ENCODE assay signal across 1 cellular context in the genomic region with DNA sequence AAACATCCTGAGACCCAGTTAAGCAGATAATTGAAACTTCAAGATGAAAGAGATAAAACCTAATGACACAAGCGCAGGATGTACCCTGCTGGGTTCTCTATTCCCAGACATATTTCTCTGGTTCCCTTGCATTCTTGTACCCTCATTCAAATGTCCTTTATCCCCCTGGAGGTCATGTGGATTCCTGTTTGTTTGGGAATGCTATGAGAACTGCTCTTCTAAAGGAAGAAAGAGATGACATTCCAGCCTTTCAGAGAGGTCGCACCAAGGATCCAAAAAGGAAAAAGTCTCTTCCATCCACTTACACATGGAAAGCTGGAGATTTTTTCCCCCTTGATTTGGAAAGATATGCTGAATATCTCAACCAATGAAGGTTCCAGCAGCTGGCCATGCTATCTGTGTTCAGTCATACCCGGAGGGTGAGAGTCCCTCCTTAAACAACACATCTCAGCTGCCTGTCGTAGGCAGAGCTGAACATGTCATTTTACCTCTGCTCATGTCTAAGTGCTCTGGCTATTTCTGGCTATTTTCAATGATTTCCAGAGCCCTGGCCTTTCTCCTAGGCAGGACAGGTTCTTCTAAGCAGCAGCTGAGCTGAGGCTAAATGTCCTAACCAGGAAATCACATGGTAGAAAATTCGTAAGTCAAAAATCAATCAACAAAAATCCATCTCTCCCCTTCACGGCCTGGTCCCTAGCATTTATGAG.
TF ChIP-seq lines count a peak whose summit lies in the region.

No MANE protein-coding gene starts in this region.

TF ChIP-seq in SK-N-SH, 30 proteins besides CTCF, POLR2A, EP300 and RAD21 (continued from another document):
- TF ChIP-seq, protein P1, sequence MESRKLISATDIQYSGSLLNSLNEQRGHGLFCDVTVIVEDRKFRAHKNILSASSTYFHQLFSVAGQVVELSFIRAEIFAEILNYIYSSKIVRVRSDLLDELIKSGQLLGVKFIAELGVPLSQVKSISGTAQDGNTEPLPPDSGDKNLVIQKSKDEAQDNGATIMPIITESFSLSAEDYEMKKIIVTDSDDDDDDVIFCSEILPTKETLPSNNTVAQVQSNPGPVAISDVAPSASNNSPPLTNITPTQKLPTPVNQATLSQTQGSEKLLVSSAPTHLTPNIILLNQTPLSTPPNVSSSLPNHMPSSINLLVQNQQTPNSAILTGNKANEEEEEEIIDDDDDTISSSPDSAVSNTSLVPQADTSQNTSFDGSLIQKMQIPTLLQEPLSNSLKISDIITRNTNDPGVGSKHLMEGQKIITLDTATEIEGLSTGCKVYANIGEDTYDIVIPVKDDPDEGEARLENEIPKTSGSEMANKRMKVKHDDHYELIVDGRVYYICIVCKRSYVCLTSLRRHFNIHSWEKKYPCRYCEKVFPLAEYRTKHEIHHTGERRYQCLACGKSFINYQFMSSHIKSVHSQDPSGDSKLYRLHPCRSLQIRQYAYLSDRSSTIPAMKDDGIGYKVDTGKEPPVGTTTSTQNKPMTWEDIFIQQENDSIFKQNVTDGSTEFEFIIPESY (IDR thresholded peaks at IDR 0.05; ENCODE audit: borderline replicate concordance, low read depth): no peak
- TF ChIP-seq, protein P2, sequence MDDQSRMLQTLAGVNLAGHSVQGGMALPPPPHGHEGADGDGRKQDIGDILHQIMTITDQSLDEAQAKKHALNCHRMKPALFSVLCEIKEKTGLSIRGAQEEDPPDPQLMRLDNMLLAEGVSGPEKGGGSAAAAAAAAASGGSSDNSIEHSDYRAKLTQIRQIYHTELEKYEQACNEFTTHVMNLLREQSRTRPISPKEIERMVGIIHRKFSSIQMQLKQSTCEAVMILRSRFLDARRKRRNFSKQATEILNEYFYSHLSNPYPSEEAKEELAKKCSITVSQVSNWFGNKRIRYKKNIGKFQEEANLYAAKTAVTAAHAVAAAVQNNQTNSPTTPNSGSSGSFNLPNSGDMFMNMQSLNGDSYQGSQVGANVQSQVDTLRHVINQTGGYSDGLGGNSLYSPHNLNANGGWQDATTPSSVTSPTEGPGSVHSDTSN (IDR thresholded peaks at IDR 0.05): no peak
- TF ChIP-seq REST (IDR thresholded peaks at IDR 0.05; ENCODE audit: low read depth, low read length): no peak
